In genomic region chr14:90409209-90409730, GRCh38 we compare ENCODE assay signal across 1 cellular context.
TF ChIP-seq lines count a peak whose summit lies in the region.

No MANE protein-coding gene starts in this region.

TF ChIP-seq in HEK293, 187 proteins besides CTCF, POLR2A, EP300 and RAD21 (continued from another document and continues in another):
- TF ChIP-seq ZSCAN18 (tag by site-specific recombination; IDR thresholded peaks at IDR 0.05): no peak
- no peak for TF ChIP-seq ZNF768 (tag by site-specific recombination; IDR thresholded peaks at IDR 0.05)
- TF ChIP-seq OVOL3 (tag by site-specific recombination; IDR thresholded peaks at IDR 0.05): no peak
- no peak for TF ChIP-seq ZNF214 (tag by site-specific recombination; IDR thresholded peaks at IDR 0.05; ENCODE audit: borderline replicate concordance)
- no peak for TF ChIP-seq ZNF48 (tag by site-specific recombination; IDR thresholded peaks at IDR 0.05)
- TF ChIP-seq MZF1 (tag by site-specific recombination; IDR thresholded peaks at IDR 0.05; ENCODE audit: borderline replicate concordance): peak; percentile 70; the same call in 1 of the 2 replicates
- no peak for TF ChIP-seq ZNF530 (tag by site-specific recombination; IDR thresholded peaks at IDR 0.05; ENCODE audit: low read depth)
- peak; percentile 95 for TF ChIP-seq PRDM6 (tag by site-specific recombination; IDR thresholded peaks at IDR 0.05)
- no peak for TF ChIP-seq SALL2 (tag by site-specific recombination; IDR thresholded peaks at IDR 0.05; ENCODE audit: borderline replicate concordance)
- peak; percentile 94 for TF ChIP-seq ZNF394 (tag by site-specific recombination; IDR thresholded peaks at IDR 0.05; ENCODE audit: borderline replicate concordance)
- peak; percentile 69; the same call in 1 of the 2 replicates for TF ChIP-seq ZNF580 (tag by site-specific recombination; IDR thresholded peaks at IDR 0.05)
- TF ChIP-seq ZBTB1 (tag by site-specific recombination; IDR thresholded peaks at IDR 0.05): no peak
- TF ChIP-seq ATF2 (tag by site-specific recombination; IDR thresholded peaks at IDR 0.05; ENCODE audit: low read depth): peak; percentile 96
- no peak for TF ChIP-seq GLIS2 (tag by site-specific recombination; IDR thresholded peaks at IDR 0.05)
- TF ChIP-seq ZSCAN4 (tag by site-specific recombination; IDR thresholded peaks at IDR 0.05): no peak
- no peak for TF ChIP-seq ZNF426 (tag by site-specific recombination; IDR thresholded peaks at IDR 0.05)
- TF ChIP-seq ZNF792 (tag by site-specific recombination; IDR thresholded peaks at IDR 0.05): no peak
- TF ChIP-seq ZNF404 (tag by site-specific recombination; IDR thresholded peaks at IDR 0.05): no peak
- TF ChIP-seq ZSCAN5A (tag by site-specific recombination; IDR thresholded peaks at IDR 0.05): no peak
- TF ChIP-seq ZNF549 (tag by site-specific recombination; IDR thresholded peaks at IDR 0.05): no peak
- no peak for TF ChIP-seq ZNF2 (tag by site-specific recombination; IDR thresholded peaks at IDR 0.05)
- no peak for TF ChIP-seq ZNF571 (tag by site-specific recombination; IDR thresholded peaks at IDR 0.05)
- no peak for TF ChIP-seq ZNF514 (tag by site-specific recombination; IDR thresholded peaks at IDR 0.05)
- TF ChIP-seq ZFP41 (tag by site-specific recombination; IDR thresholded peaks at IDR 0.05; ENCODE audit: borderline replicate concordance): no peak
- TF ChIP-seq ZNF18 (tag by site-specific recombination; IDR thresholded peaks at IDR 0.05): no peak
- TF ChIP-seq ZNF23 (tag by site-specific recombination; IDR thresholded peaks at IDR 0.05; ENCODE audit: borderline replicate concordance): no peak
- no peak for TF ChIP-seq MYNN (tag by site-specific recombination; IDR thresholded peaks at IDR 0.05; ENCODE audit: borderline replicate concordance)
- no peak for TF ChIP-seq RBAK (tag by site-specific recombination; IDR thresholded peaks at IDR 0.05)
- TF ChIP-seq ZBTB48 (tag by site-specific recombination; IDR thresholded peaks at IDR 0.05): no peak; the same call in 1 of the 2 replicates
- 0 out of 2 replicates have a peak, but pooled peaks have one; percentile 4 for TF ChIP-seq GFI1B (tag by site-specific recombination; IDR thresholded peaks at IDR 0.05)
- TF ChIP-seq ZBTB6 (tag by site-specific recombination; IDR thresholded peaks at IDR 0.05): no peak
- no peak for TF ChIP-seq ZNF266 (tag by site-specific recombination; IDR thresholded peaks at IDR 0.05; ENCODE audit: low read depth)
- TF ChIP-seq ZNF473 (tag by site-specific recombination; IDR thresholded peaks at IDR 0.05): no peak
- no peak for TF ChIP-seq REPIN1 (tag by site-specific recombination; IDR thresholded peaks at IDR 0.05; ENCODE audit: low read depth)
- no peak for TF ChIP-seq ZSCAN23 (tag by site-specific recombination; IDR thresholded peaks at IDR 0.05)
- TF ChIP-seq ZNF544 (tag by site-specific recombination; IDR thresholded peaks at IDR 0.05): no peak
- TF ChIP-seq ZNF280D (tag by site-specific recombination; IDR thresholded peaks at IDR 0.05): no peak
- TF ChIP-seq ZNF280C (tag by site-specific recombination; IDR thresholded peaks at IDR 0.05): no peak
- TF ChIP-seq ZNF19 (tag by site-specific recombination; IDR thresholded peaks at IDR 0.05; ENCODE audit: low read depth): no peak
- no peak for TF ChIP-seq ZNF670 (tag by site-specific recombination; IDR thresholded peaks at IDR 0.05; ENCODE audit: low read depth)
- no peak for TF ChIP-seq ZNF174 (tag by site-specific recombination; IDR thresholded peaks at IDR 0.05)
- 0 out of 2 replicates have a peak, but pooled peaks have one; percentile 5 for TF ChIP-seq ZBTB44 (tag by site-specific recombination; IDR thresholded peaks at IDR 0.05)
- no peak for TF ChIP-seq ZNF596 (tag by site-specific recombination; IDR thresholded peaks at IDR 0.05)
- no peak for TF ChIP-seq KLF7 (tag by site-specific recombination; IDR thresholded peaks at IDR 0.05; ENCODE audit: borderline replicate concordance)
- no peak for TF ChIP-seq ZNF776 (tag by site-specific recombination; IDR thresholded peaks at IDR 0.05; ENCODE audit: borderline replicate concordance)
- TF ChIP-seq ZNF747 (tag by site-specific recombination; IDR thresholded peaks at IDR 0.05): no peak
- TF ChIP-seq ZNF335 (tag by site-specific recombination; conservative IDR thresholded peaks at IDR 0.05): peak; percentile 95
- TF ChIP-seq ZNF843 (tag by site-specific recombination; IDR thresholded peaks at IDR 0.05): peak; percentile 67; the same call in 1 of the 2 replicates
- TF ChIP-seq TCF7L2 (IDR thresholded peaks at IDR 0.05; ENCODE audit: borderline replicate concordance, low read depth, low read length): no peak
- no peak for TF ChIP-seq ZNF175 (tag by site-specific recombination; IDR thresholded peaks at IDR 0.05)
- TF ChIP-seq ZNF24 (tag by site-specific recombination; IDR thresholded peaks at IDR 0.05): peak; percentile 82
